23 cellular contexts compared by ENCODE assay signal in genomic region chr4:119116925-119117900, GRCh38. TPM values are rescaled to one million over a fixed set of nuclear protein-coding genes. Genes with fewer than 3 reads are reported as not detected.
DNase-seq lines count a peak whose midpoint lies in the region; ATAC-seq and TF ChIP-seq lines count a peak whose summit lies in the region.
"Had no signal": no experiment of that assay in that cellular context is flagged by ENCODE, and none has a peak within 500 bp of the region (broad histone marks: within the 10 kb centered on the region; RNA-seq: fewer than 3 reads in every experiment).

No MANE protein-coding gene starts in this region.

- no peak overlapping the region for H3K4me3 Mint-ChIP-seq in activated T-helper 2 cell treated with anti-CD3 and anti-CD28 coated beads, Interferon-gamma antibody, Interleukin-2, Interleukin-4, amounts not matched to agents 10 μg/mL and 5 μg/mL and 100 μg/mL, durations not matched to agents 14 hours and 24 hours and 36 hours (ENCODE audit: low read depth)

- H3K36me3 Mint-ChIP-seq in activated T-helper 2 cell treated with anti-CD3 and anti-CD28 coated beads, Interferon-gamma antibody, Interleukin-2, Interleukin-4, amounts not matched to agents 10 μg/mL and 5 μg/mL and 100 μg/mL, durations not matched to agents 14 hours and 24 hours and 36 hours (ENCODE audit: low read depth) = no peaks in the 10 kb centered on the region

- H3K36me3 ChIP-seq in adipocyte (ENCODE audit: control insufficient read depth, insufficient read depth, low read length, severe bottlenecking) (no peaks in the 10 kb centered on the region), neuron (ENCODE audit: insufficient read depth, low read length) (no peaks in the 10 kb centered on the region), upper lobe of right lung (no peaks in the 10 kb centered on the region)
- H3K36me3 ChIP-seq: neutrophil had no signal

- H3K4me3 ChIP-seq in AG10803 (ENCODE audit: low read length) (no peak overlapping the region), adipocyte (ENCODE audit: low read length) (peak overlapping the region; percentile 66), fibroblast of the aortic adventitia (ENCODE audit: low read depth, low read length) (no peak overlapping the region), neuron (ENCODE audit: low read length) (no peak overlapping the region), upper lobe of right lung (no peak overlapping the region)

- H3K27me3 ChIP-seq in adipocyte (replicated peaks; ENCODE audit: control insufficient read depth, insufficient read depth, low read length) = no peaks in the 10 kb centered on the region
- H3K27me3 ChIP-seq in neuron (ENCODE audit: insufficient read depth, low read length) = no peaks in the 10 kb centered on the region
- H3K27me3 ChIP-seq in upper lobe of right lung = no peaks in the 10 kb centered on the region
- H3K27me3 ChIP-seq: neutrophil had no signal

- H3K27me3 Mint-ChIP-seq in activated T-helper 2 cell treated with anti-CD3 and anti-CD28 coated beads, Interferon-gamma antibody, Interleukin-2, Interleukin-4, amounts not matched to agents 10 μg/mL and 5 μg/mL and 100 μg/mL, durations not matched to agents 14 hours and 24 hours and 36 hours (ENCODE audit: low read depth) = peaks cover 1% of the 10 kb centered on the region

- DNase-seq in AG10803 (ENCODE audit: low read depth) = peak; percentile 64
- DNase-seq in adipocyte (ENCODE audit: low read depth) = peak; percentile 62
- peak; percentile 43 for DNase-seq in fibroblast of the aortic adventitia (ENCODE audit: low read depth)
- DNase-seq in activated T-helper 2 cell treated with anti-CD3 and anti-CD28 coated beads, Interferon-gamma antibody, Interleukin-2, Interleukin-4, amounts not matched to agents 10 μg/mL and 5 μg/mL and 100 μg/mL, durations not matched to agents 14 hours and 24 hours and 36 hours (ENCODE audit: low spot score) = no peak
- DNase-seq in upper lobe of right lung = no peak
- DNase-seq in HK-2 (ENCODE audit: unreplicated experiment) = no peak
- DNase-seq: activated CD4-positive, alpha-beta T cell treated with anti-CD3 and anti-CD28 coated beads, Interleukin-2, amount 50 U/mL, for 1 hour; activated naive CD4-positive, alpha-beta T cell treated with Interleukin-2 at 50 U/mL for 16 hours; activated T-cell treated with anti-CD3 and anti-CD28 coated beads for 4 hours; cortex of kidney; DND-41; head of caudate nucleus; KG1; mesendoderm; NCI-H1048; NCI-H2029 treated with DMSO at 0.1 percent for 48 hours; NCI-H446; retina; stimulated activated CD4-positive, alpha-beta T cell treated with anti-CD3 and anti-CD28 coated beads, Interleukin-2, amount 100 ng/mL, for 48 hours; T-helper 1 cell had no signal

- H3K27ac Mint-ChIP-seq in activated T-helper 2 cell treated with anti-CD3 and anti-CD28 coated beads, Interferon-gamma antibody, Interleukin-2, Interleukin-4, amounts not matched to agents 10 μg/mL and 5 μg/mL and 100 μg/mL, durations not matched to agents 14 hours and 24 hours and 36 hours = no peak overlapping the region

- H3K27ac ChIP-seq in upper lobe of right lung = no peak overlapping the region
- H3K27ac ChIP-seq: neutrophil had no signal

- H3K4me1 Mint-ChIP-seq in activated T-helper 2 cell treated with anti-CD3 and anti-CD28 coated beads, Interferon-gamma antibody, Interleukin-2, Interleukin-4, amounts not matched to agents 10 μg/mL and 5 μg/mL and 100 μg/mL, durations not matched to agents 14 hours and 24 hours and 36 hours (ENCODE audit: low read depth) = peaks cover 4% of the 10 kb centered on the region

- H3K9ac ChIP-seq in adipocyte (ENCODE audit: low read length) = peak overlapping the region; percentile 77

- TF ChIP-seq CTCF in AG10803 (conservative IDR thresholded peaks at IDR 0.05; ENCODE audit: low read length) = no peak
- no peak for TF ChIP-seq CTCF in fibroblast of the aortic adventitia (IDR thresholded peaks at IDR 0.05; ENCODE audit: insufficient read depth, low read length)
- no peak for TF ChIP-seq CTCF in upper lobe of right lung (IDR thresholded peaks at IDR 0.05)

- H3K9me3 ChIP-seq in adipocyte (ENCODE audit: control insufficient read depth, low read length) = no peaks in the 10 kb centered on the region
- no peaks in the 10 kb centered on the region for H3K9me3 ChIP-seq in neuron (ENCODE audit: low read length)
- no peaks in the 10 kb centered on the region for H3K9me3 ChIP-seq in upper lobe of right lung
- H3K9me3 ChIP-seq: neutrophil had no signal

- H2AFZ ChIP-seq in neuron (ENCODE audit: low read depth, low read length) = peak overlapping the region; percentile 9

- intact Hi-C loops in activated T-helper 2 cell treated with anti-CD3 and anti-CD28 coated beads, Interferon-gamma antibody, Interleukin-2, Interleukin-4, amounts not matched to agents 10 μg/mL and 5 μg/mL and 100 μg/mL, durations not matched to agents 14 hours and 24 hours and 36 hours (cut with micrococcal nuclease) = no loop called here
- intact Hi-C loops in upper lobe of right lung (cut with DNase I) = no loop called here

- peaks cover 46% of the 10 kb centered on the region for H3K4me1 ChIP-seq in adipocyte (ENCODE audit: control insufficient read depth, insufficient read depth, low read length)
- peaks cover 3% of the 10 kb centered on the region for H3K4me1 ChIP-seq in neuron (ENCODE audit: insufficient read depth, low read length)
- H3K4me1 ChIP-seq in upper lobe of right lung = peaks cover 9% of the 10 kb centered on the region

- no peaks in the 10 kb centered on the region for H3K9me3 Mint-ChIP-seq in activated T-helper 2 cell treated with anti-CD3 and anti-CD28 coated beads, Interferon-gamma antibody, Interleukin-2, Interleukin-4, amounts not matched to agents 10 μg/mL and 5 μg/mL and 100 μg/mL, durations not matched to agents 14 hours and 24 hours and 36 hours

- no peak for ATAC-seq in HG02571 (IDR thresholded peaks at IDR 0.05; ENCODE audit: unreplicated experiment)
- no peak for ATAC-seq in upper lobe of right lung

RNA-seq across cellular contexts. Expression of gene MYOZ2, which starts 18.4 kb away (rescaled TPM):
- total RNA-seq in fibroblast of the aortic adventitia (ENCODE audit: low replicate concordance) (0.36 and 0.74 TPM in 2 replicates), upper lobe of right lung (0.23 TPM)
- total RNA-seq in activated T-helper 2 cell treated with anti-CD3 and anti-CD28 coated beads, Interferon-gamma antibody, Interleukin-2, Interleukin-4, amounts not matched to agents 10 μg/mL and 5 μg/mL and 100 μg/mL, durations not matched to agents 14 hours and 24 hours and 36 hours = not detected in 2 replicates

Comparison
In these comparisons a context has a peak if more than half of its experiments do, and no peak if none do; other contexts are left out.
1. DNase-seq: peak in AG10803 (single experiment), adipocyte (single experiment) and fibroblast of the aortic adventitia (single experiment); none in activated T-helper 2 cell treated with anti-CD3 and anti-CD28 coated beads, Interferon-gamma antibody, Interleukin-2, Interleukin-4, amounts not matched to agents 10 μg/mL and 5 μg/mL and 100 μg/mL, durations not matched to agents 14 hours and 24 hours and 36 hours (single experiment), upper lobe of right lung (single experiment) and HK-2 (single experiment).